In the genomic region with DNA sequence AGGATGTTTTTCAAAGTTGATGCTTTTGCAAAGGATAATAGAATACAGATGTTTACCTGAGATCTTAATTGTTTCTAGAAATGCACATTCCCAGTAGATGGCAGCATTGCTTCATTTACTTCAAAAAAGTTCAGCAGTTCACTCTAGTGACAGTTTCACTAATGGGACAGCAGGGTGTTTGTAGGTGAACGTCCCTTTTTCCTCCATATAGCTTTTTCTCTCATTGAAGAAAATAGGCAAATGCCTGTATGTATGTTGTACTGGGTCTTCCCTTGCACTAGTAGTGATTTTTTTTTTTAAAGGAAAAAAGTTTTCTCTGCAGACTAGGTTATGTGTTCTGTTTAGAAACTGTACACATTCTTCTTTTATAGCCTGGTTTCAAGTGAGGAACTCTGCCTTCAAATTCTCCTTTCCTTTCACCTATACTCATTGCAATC, we compare ENCODE assay signal across 8 cellular contexts.
DNase-seq lines count a peak whose midpoint lies in the region; ATAC-seq, FAIRE-seq and TF ChIP-seq lines count a peak whose summit lies in the region.

No MANE protein-coding gene starts in this region.

- H3K27me3 ChIP-seq in body of pancreas (no peaks in the 10 kb centered on the region), thoracic aorta (replicated peaks; ENCODE audit: insufficient read depth) (no peaks in the 10 kb centered on the region)

- no peaks in the 10 kb centered on the region for H3K9me3 Mint-ChIP-seq in Calu3 (ENCODE audit: low read depth, unreplicated experiment)

- TF ChIP-seq CTCF in Calu3 (IDR thresholded peaks at IDR 0.05; ENCODE audit: unreplicated experiment) (no peak), body of pancreas (IDR thresholded peaks at IDR 0.05) (peak; percentile 22 to 70 (median 59)), kidney (IDR thresholded peaks at IDR 0.05; ENCODE audit: borderline replicate concordance, extremely low read depth, insufficient read depth) (peak; percentile 61), thoracic aorta (IDR thresholded peaks at IDR 0.05) (peak; percentile 52)

- no peaks in the 10 kb centered on the region for H3K27me3 Mint-ChIP-seq in Calu3 (ENCODE audit: unreplicated experiment)

- DNase-seq in Calu3 = peak; percentile 30
- DNase-seq in NCI-H460 (ENCODE audit: extremely low read depth, low read depth) = peak; percentile 53
- DNase-seq in body of pancreas = peak in 1 of 4 donors; percentile 28
- DNase-seq in kidney = no peak
- DNase-seq in thoracic aorta (ENCODE audit: low spot score) = no peak
- DNase-seq in activated naive CD4-positive, alpha-beta T cell treated with anti-CD3 and anti-CD28 coated beads, Interleukin-2, amount 50 U/mL, for 16 hours = no peak

- FAIRE-seq in kidney (lab: Jason Lieb, UNC) = peak; percentile 93

- H3K27ac ChIP-seq in body of pancreas = no peak overlapping the region
- H3K27ac ChIP-seq in kidney (ENCODE audit: low read depth in 2 of 2, low read length in 2 of 2) = no peak overlapping the region
- H3K27ac ChIP-seq in thoracic aorta = no peak overlapping the region

- H3K36me3 Mint-ChIP-seq in Calu3 (ENCODE audit: insufficient read depth, unreplicated experiment) = no peaks in the 10 kb centered on the region

- H3K36me3 ChIP-seq in body of pancreas (replicated peaks in 1 of 2; ENCODE audit: insufficient read depth in 1 of 2, low read depth in 2 of 2) = no peaks in the 10 kb centered on the region
- H3K36me3 ChIP-seq in kidney (ENCODE audit: control insufficient read depth in 1 of 2, insufficient read depth in 2 of 2, low read length in 2 of 2) = no peaks in the 10 kb centered on the region
- H3K36me3 ChIP-seq in thoracic aorta = no peaks in the 10 kb centered on the region

- H3K9me3 ChIP-seq in body of pancreas (no peaks in the 10 kb centered on the region), kidney (ENCODE audit: control insufficient read depth in 1 of 2, low read length in 2 of 2) (no peaks in the 10 kb centered on the region), thoracic aorta (no peaks in the 10 kb centered on the region)

- H3K4me1 ChIP-seq in body of pancreas = no peaks in the 10 kb centered on the region
- no peaks in the 10 kb centered on the region for H3K4me1 ChIP-seq in kidney (ENCODE audit: control insufficient read depth in 1 of 2, insufficient read depth in 1 of 2, low read depth in 1 of 2, low read length in 2 of 2)
- no peaks in the 10 kb centered on the region for H3K4me1 ChIP-seq in thoracic aorta (ENCODE audit: control insufficient read depth in 1 of 2, low read depth in 2 of 2)

- H3K27ac Mint-ChIP-seq in Calu3 (ENCODE audit: unreplicated experiment) = no peak overlapping the region

- no peaks in the 10 kb centered on the region for H3K4me1 Mint-ChIP-seq in Calu3 (ENCODE audit: low read depth, unreplicated experiment)

- ATAC-seq in GM18519 (IDR thresholded peaks at IDR 0.05; ENCODE audit: low FRiP score, unreplicated experiment) (peak; percentile 35), HG03095 (IDR thresholded peaks at IDR 0.05; ENCODE audit: unreplicated experiment) (peak; percentile 32), body of pancreas (peak; percentile 62), thoracic aorta (ENCODE audit: insufficient number of reproducible peaks, low FRiP score, low read depth) (no peak)

- H3K4me3 Mint-ChIP-seq in Calu3 (ENCODE audit: low read depth, unreplicated experiment) = no peak overlapping the region

- BruUV-seq in Calu3 (replicated peaks; lab: Mats Ljungman, UMichigan) = no TSS peak

- H3K9ac ChIP-seq in kidney (ENCODE audit: low read length in 2 of 2) = no peak overlapping the region

- intact Hi-C loops in Calu3 (cut with micrococcal nuclease; ENCODE audit: unreplicated experiment) = loop anchor here (1.0 to 2.0 kb wide), 3 partner anchors 316 to 1632 kb away; no protein-coding TSS in a partner anchor
- intact Hi-C loops in body of pancreas (cut with DNase I) = loop anchor here (5.0 kb wide), 1 partner anchor 513 kb away; no protein-coding TSS in a partner anchor
- intact Hi-C loops in kidney (cut with DNase I) = no loop called here

- WGBS in body of pancreas, 2 donors = 0 to 3% methylated on average over 1 of the region's 1 CpG

- TF ChIP-seq POLR2A in body of pancreas (IDR thresholded peaks at IDR 0.05) = no peak

- H3K4me3 ChIP-seq in body of pancreas (no peak overlapping the region), kidney (ENCODE audit: low read length in 2 of 2) (no peak overlapping the region), thoracic aorta (no peak overlapping the region)

- CTCF ChIA-PET in Calu3 (lab: Charles Lee) = interaction anchor here (1.0 to 1.5 kb wide), 4 partner anchors 346 to 1938 kb away, joined by 3 to 6 read pairs (median 4); no protein-coding TSS in a partner anchor

Comparison
In these comparisons a context has a peak if more than half of its experiments do, and no peak if none do; other contexts are left out.
1. DNase-seq: peak in Calu3 (single experiment) and NCI-H460 (single experiment); none in kidney (single experiment), thoracic aorta (single experiment) and activated naive CD4-positive, alpha-beta T cell treated with anti-CD3 and anti-CD28 coated beads, Interleukin-2, amount 50 U/mL, for 16 hours (single experiment).